20 cellular contexts compared by ENCODE assay signal in genomic region chr10:49505076-49505475, GRCh38.
"Had no signal": no experiment of that assay in that cellular context is flagged by ENCODE, and none has a peak within 500 bp of the region (broad histone marks: within the 10 kb centered on the region; RNA-seq: fewer than 3 reads in every experiment).

No MANE protein-coding gene starts in this region.

- H3K4me2 ChIP-seq: KMS-11, PC-9 had no signal

- H3K27me3 ChIP-seq: body of pancreas, MG63 had no signal

- ATAC-seq: activated CD4-positive, CD25-positive, alpha-beta regulatory T cell treated with anti-CD3 and anti-CD28 coated beads, Interleukin-2, amount 50 U/mL, for 24 hours; activated CD8-positive, alpha-beta T cell treated with anti-CD3 and anti-CD28 coated beads for 36 hours; body of pancreas; T-cell had no signal

- H2AFZ ChIP-seq: PC-9 had no signal

- H3K4me1 ChIP-seq: body of pancreas had no signal

- H3K9ac ChIP-seq: KMS-11 had no signal

- H3K4me3 ChIP-seq: body of pancreas, MG63, PC-9, SK-N-MC had no signal

- DNase-seq: activated CD4-positive, alpha-beta T cell treated with anti-CD3 and anti-CD28 coated beads for 4 hours; activated CD8-positive, alpha-beta memory T cell treated with anti-CD3 and anti-CD28 coated beads, Interleukin-2, amount 50 U/mL, for 4 hours; activated CD8-positive, alpha-beta T cell treated with anti-CD3 and anti-CD28 coated beads for 36 hours; activated effector memory CD4-positive, alpha-beta T cell treated with Interleukin-2 at 50 U/mL for 16 hours; activated naive CD4-positive, alpha-beta T cell; aorta; body of pancreas; central memory CD4-positive, alpha-beta T cell; MG63; NCI-H1930; NCI-H2171; NCI-H2227 treated with DMSO at 0.1 percent for 48 hours; NCI-H446 treated with DMSO at 0.1 percent for 48 hours; NCI-H524 treated with DMSO at 0.1 percent for 48 hours; PC-9; SIG-M5; T-cell had no signal

- H3K9me3 ChIP-seq: body of pancreas, MG63 had no signal

- H3K27ac ChIP-seq: body of pancreas, KMS-11, PC-9, SK-N-MC had no signal
